In genomic region chr10:59289809-59290208, GRCh38 we compare ENCODE assay signal across 16 cellular contexts.
DNase-seq lines count a peak whose midpoint lies in the region; ATAC-seq, FAIRE-seq and TF ChIP-seq lines count a peak whose summit lies in the region.
"Had no signal": no experiment of that assay in that cellular context is flagged by ENCODE, and none has a peak within 500 bp of the region (broad histone marks: within the 10 kb centered on the region; RNA-seq: fewer than 3 reads in every experiment).

No MANE protein-coding gene starts in this region.

- H4K91ac ChIP-seq in H1 (replicated peaks; ENCODE audit: insufficient read length, low read length) = no peak overlapping the region

- no peak overlapping the region for H2AK5ac ChIP-seq in H1 (ENCODE audit: low read depth, low read length)

- TF ChIP-seq POLR2A in H1 (IDR thresholded peaks at IDR 0.05; ENCODE audit: control extremely low read depth in 1 of 2, low read depth in 2 of 2, low read length in 2 of 2) (no peak), gastrocnemius medialis (IDR thresholded peaks at IDR 0.05) (no peak)

- H3K79me1 ChIP-seq in H1 (ENCODE audit: low read depth, low read length) = no peaks in the 10 kb centered on the region

- TF ChIP-seq RAD21 in H1 (IDR thresholded peaks at IDR 0.05 in 1 of 2, conservative IDR thresholded peaks at IDR 0.05 in 1 of 2; ENCODE audit: low read depth in 2 of 2, low read length in 2 of 2) = no peak

- H3K27ac ChIP-seq in HUES48 (ENCODE audit: low read depth, low read length) (peak overlapping the region; percentile 59), angular gyrus (ENCODE audit: low read depth, low read length) (peak overlapping the region; percentile 71), H1 (ENCODE audit: low read depth, low read length) (no peak overlapping the region), substantia nigra (ENCODE audit: low read depth, low read length, poor library complexity, severe bottlenecking) (peak overlapping the region; percentile 93), gastrocnemius medialis (no peak overlapping the region)
- H3K27ac ChIP-seq: BLaER1 treated with 17β-estradiol and CSF1 and Interleukin-3, amounts not matched to agents 10 nM and 100 nM; GM23248 had no signal

- no peak for FAIRE-seq in H1 (lab: Jason Lieb, UNC)
- FAIRE-seq: GM12878 had no signal

- no peak overlapping the region for H2BK20ac ChIP-seq in H1 (ENCODE audit: low read length)

- H3K9ac ChIP-seq in HUES48 (ENCODE audit: low read depth, low read length) (no peak overlapping the region), H1 (replicated peaks in 1 of 4; ENCODE audit: extremely low read depth in 1 of 4, low read depth in 3 of 4, low read length in 3 of 4) (no peak overlapping the region)
- H3K9ac ChIP-seq: BLaER1 treated with 17β-estradiol and CSF1 and Interleukin-3, amounts not matched to agents 10 nM and 100 nM; GM23248 had no signal

- no peaks in the 10 kb centered on the region for H4K20me1 ChIP-seq in H1 (replicated peaks in 1 of 2; ENCODE audit: control insufficient read depth in 1 of 2, insufficient read depth in 2 of 2, low read length in 2 of 2)
- H4K20me1 ChIP-seq: BLaER1 treated with 17β-estradiol and CSF1 and Interleukin-3, amounts not matched to agents 10 nM and 100 nM had no signal

- H3K14ac ChIP-seq in H1 (ENCODE audit: insufficient read length) = no peak overlapping the region

- no peak overlapping the region; the same call in 1 of the 2 replicates for H2BK12ac ChIP-seq in H1 (ENCODE audit: low read depth, low read length)

- in situ Hi-C loops in gastrocnemius medialis (cut with MboI; ENCODE audit: low sequenced_read_pairs in 4 of 4) = no loop called here

- no peak for DNase-seq in H1 (ENCODE audit: low read depth in 1 of 2, low spot score in 2 of 2)
- DNase-seq in substantia nigra (lab: John Stamatoyannopoulos, UW) = no peak
- DNase-seq in kidney tubule cell (ENCODE audit: low spot score) = no peak
- DNase-seq in NCI-H69 (lab: John Stamatoyannopoulos, UW) = no peak
- DNase-seq in stimulated activated CD4-positive, alpha-beta T cell treated with anti-CD3 and anti-CD28 coated beads, Interleukin-1b, Interleukin-23, amount 100 ng/mL, for 48 hours = no peak
- no peak for DNase-seq in gastrocnemius medialis
- DNase-seq: Calu3; CD8-positive, alpha-beta T cell; DND-41; EL; H7 had no signal

- ATAC-seq in gastrocnemius medialis = no peak
- ATAC-seq: CD8-positive, alpha-beta T cell had no signal

- POLR2A ChIA-PET in H1 (lab: Charles Lee; ENCODE audit: partially characterized antibody) = no interaction called here

- peak overlapping the region; percentile 45; the same call in 1 of the 2 replicates for H2BK5ac ChIP-seq in H1 (ENCODE audit: low read depth, low read length)

- H3K23me2 ChIP-seq in H1 (ENCODE audit: low read depth, low read length) = peaks cover under 1% of the 10 kb centered on the region; the same call in 1 of the 2 replicates

- H3K4me1 ChIP-seq in HUES48 (ENCODE audit: control insufficient read depth, insufficient read depth, low read length) (peaks cover 16% of the 10 kb centered on the region), H1 (replicated peaks in 1 of 4; ENCODE audit: control insufficient read depth in 3 of 4, insufficient read depth in 4 of 4, low read length in 3 of 4) (peaks cover 3 to 8% (median 6%) of the 10 kb centered on the region in 4 experiments; a peak in 4 of 7 replicates), gastrocnemius medialis (peaks cover 16 to 40% of the 10 kb centered on the region in 2 donors)
- H3K4me1 ChIP-seq: BLaER1 treated with 17β-estradiol and CSF1 and Interleukin-3, amounts not matched to agents 10 nM and 100 nM had no signal

- no peak overlapping the region for H3K4ac ChIP-seq in H1 (replicated peaks; ENCODE audit: insufficient read length, low read depth, low read length)

- no peak overlapping the region for H2BK120ac ChIP-seq in H1 (replicated peaks; ENCODE audit: low read depth, low read length)

- H3K9me3 ChIP-seq in HUES48 (ENCODE audit: control insufficient read depth, insufficient read depth, low read length) (no peaks in the 10 kb centered on the region), H1 (ENCODE audit: insufficient read depth in 2 of 2, low read depth in 1 of 2, low read length in 1 of 2) (no peaks in the 10 kb centered on the region), gastrocnemius medialis (no peaks in the 10 kb centered on the region)
- H3K9me3 ChIP-seq: BLaER1 treated with 17β-estradiol and CSF1 and Interleukin-3, amounts not matched to agents 10 nM and 100 nM had no signal

- CTCF ChIA-PET in H1 (lab: Charles Lee; ENCODE audit: partially characterized antibody) = interaction anchor here (1.1 to 1.2 kb wide), 2 partner anchors 8 to 98 kb away, joined by 3 read pairs; no protein-coding TSS in a partner anchor

- H4K5ac ChIP-seq in H1 (ENCODE audit: insufficient read length, low read depth, low read length) = no peak overlapping the region

- no peak for TF ChIP-seq EP300 in H1 (IDR thresholded peaks at IDR 0.05; ENCODE audit: borderline replicate concordance in 1 of 2, low read depth in 2 of 2, low read length in 2 of 2)

- no peaks in the 10 kb centered on the region for H3K27me3 ChIP-seq in HUES48 (ENCODE audit: control insufficient read depth, insufficient read depth, low read length)
- no peaks in the 10 kb centered on the region for H3K27me3 ChIP-seq in H1 (replicated peaks in 1 of 4; ENCODE audit: control insufficient read depth in 3 of 4, extremely low read depth in 1 of 4, insufficient read depth in 3 of 4, low read length in 3 of 4)
- H3K27me3 ChIP-seq in gastrocnemius medialis = no peaks in the 10 kb centered on the region
- H3K27me3 ChIP-seq: BLaER1 treated with 17β-estradiol and CSF1 and Interleukin-3, amounts not matched to agents 10 nM and 100 nM had no signal

- 53% methylated on average over 3 of the region's 3 CpGs; no CpG with 5 or more reads in 1 of the 2 experiments for WGBS in H1 (ENCODE audit: extremely low coverage in 1 of 2, insufficient coverage in 1 of 2, insufficient read length in 1 of 2, insufficient replicate concordance in 2 of 2, low coverage in 1 of 2, low lambda C conversion rate in 2 of 2, missing lambda C conversion rate in 1 of 2), 2 experiments

- H4K8ac ChIP-seq in H1 (ENCODE audit: extremely low read depth, insufficient read depth, low read length) = no peak overlapping the region

- H2BK15ac ChIP-seq in H1 (ENCODE audit: low read length) = no peak overlapping the region

- H3K79me2 ChIP-seq in H1 (ENCODE audit: control insufficient read depth in 1 of 2, insufficient read depth in 2 of 2, low read length in 2 of 2) = no peaks in the 10 kb centered on the region

- no peak overlapping the region for H3K18ac ChIP-seq in H1 (ENCODE audit: extremely low read depth, low read length)

- no peak overlapping the region for H2AFZ ChIP-seq in H1 (ENCODE audit: low read length)
- H2AFZ ChIP-seq: GM23248 had no signal

- H3K56ac ChIP-seq in H1 (replicated peaks; ENCODE audit: insufficient read length, low read depth, low read length) = no peak overlapping the region

- H3K23ac ChIP-seq in H1 (ENCODE audit: insufficient read length) = no peak overlapping the region

- H3K4me3 ChIP-seq in HUES48 (ENCODE audit: low read depth, low read length) (no peak overlapping the region), H1 (ENCODE audit: extremely low read depth in 1 of 4, insufficient read depth in 2 of 4, low read depth in 3 of 4, low read length in 4 of 4) (no peak overlapping the region), gastrocnemius medialis (no peak overlapping the region)
- H3K4me3 ChIP-seq: BLaER1 treated with 17β-estradiol and CSF1 and Interleukin-3, amounts not matched to agents 10 nM and 100 nM; GM12878; GM23248 had no signal

- H3K4me2 ChIP-seq in H1 (ENCODE audit: insufficient read depth in 1 of 2, low read depth in 2 of 2, low read length in 2 of 2) = peak overlapping the region; percentile 16 to 23; a peak in 3 of 4 replicates
- H3K4me2 ChIP-seq: BLaER1 treated with 17β-estradiol and CSF1 and Interleukin-3, amounts not matched to agents 10 nM and 100 nM had no signal

- TF ChIP-seq CTCF in H1 (IDR thresholded peaks at IDR 0.05; ENCODE audit: control extremely low read depth in 1 of 3, insufficient read depth in 1 of 3, low read depth in 1 of 3, low read length in 3 of 3) (no peak), gastrocnemius medialis (IDR thresholded peaks at IDR 0.05 in 4 of 5, conservative IDR thresholded peaks at IDR 0.05 in 1 of 5) (no peak)

- intact Hi-C loops in gastrocnemius medialis (cut with DNase I; ENCODE audit: low total_unique reads) = no loop called here

- H3K36me3 ChIP-seq in HUES48 (ENCODE audit: control insufficient read depth, insufficient read depth, low read length) = no peaks in the 10 kb centered on the region
- H3K36me3 ChIP-seq in H1 (ENCODE audit: control insufficient read depth in 2 of 4, insufficient read depth in 4 of 4, low read length in 3 of 4) = no peaks in the 10 kb centered on the region
- no peaks in the 10 kb centered on the region for H3K36me3 ChIP-seq in gastrocnemius medialis
- H3K36me3 ChIP-seq: BLaER1 treated with 17β-estradiol and CSF1 and Interleukin-3, amounts not matched to agents 10 nM and 100 nM had no signal

TF ChIP-seq in H1, 55 proteins besides CTCF, POLR2A, EP300 and RAD21:
- TF ChIP-seq SP2 (IDR thresholded peaks at IDR 0.05; ENCODE audit: low read length) (no peak), BACH1 (IDR thresholded peaks at IDR 0.05; ENCODE audit: low read length) (no peak), SAP30 (IDR thresholded peaks at IDR 0.05; ENCODE audit: insufficient read depth, insufficient replicate concordance, low read length) (no peak), CREB1 (IDR thresholded peaks at IDR 0.05) (no peak), KDM1A (IDR thresholded peaks at IDR 0.05; ENCODE audit: borderline replicate concordance, low read length) (no peak), RXRA (IDR thresholded peaks at IDR 0.05; ENCODE audit: insufficient read depth, low read depth, low read length) (no peak), FOSL1 (IDR thresholded peaks at IDR 0.05; ENCODE audit: insufficient read depth, low read depth, low read length) (no peak), CHD2 (IDR thresholded peaks at IDR 0.05; ENCODE audit: low read length) (no peak), NRF1 (IDR thresholded peaks at IDR 0.05; ENCODE audit: low read depth, low read length) (no peak), NANOG (IDR thresholded peaks at IDR 0.05; ENCODE audit: insufficient read depth, low read depth, low read length, poor library complexity, severe bottlenecking) (no peak)

Comparison
In these comparisons a context has a peak if more than half of its experiments do, and no peak if none do; other contexts are left out.
1. H3K27ac ChIP-seq: peak in HUES48 (single experiment), angular gyrus (single experiment) and substantia nigra (single experiment); none in H1 (single experiment) and gastrocnemius medialis (0 of 4).